33 cellular contexts compared by ENCODE assay signal in the genomic region with DNA sequence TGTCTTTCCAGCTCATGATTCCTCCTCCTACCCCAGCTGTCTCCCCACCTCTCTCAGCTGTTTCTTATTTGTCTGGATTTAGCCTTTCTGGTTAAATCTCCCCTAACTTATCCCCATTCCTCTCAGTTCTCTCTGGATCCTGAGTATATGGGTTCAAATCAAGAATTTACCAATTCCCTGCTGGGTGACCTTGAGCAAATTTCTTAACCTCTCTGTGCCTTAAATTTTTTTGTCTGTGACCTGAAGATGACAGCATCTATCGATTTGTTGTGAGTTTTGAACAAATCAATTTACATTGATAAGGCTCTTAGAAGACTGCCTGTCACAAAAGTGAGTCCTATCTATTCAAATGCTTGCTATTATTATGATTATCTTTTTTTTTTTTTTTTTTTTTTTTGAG. TPM values are rescaled to one million over a fixed set of nuclear protein-coding genes. Genes with fewer than 3 reads are reported as not detected.
"Had no signal": no experiment of that assay in that cellular context is flagged by ENCODE, and none has a peak within 500 bp of the region (broad histone marks: within the 10 kb centered on the region; RNA-seq: fewer than 3 reads in every experiment).

No MANE protein-coding gene starts in this region.

- H3K4me1 ChIP-seq: esophagus squamous epithelium, gastrocnemius medialis had no signal

- ATAC-seq: esophagus mucosa, gastrocnemius medialis, heart right ventricle, left cardiac atrium, left lung, left ventricle myocardium superior, lower lobe of right lung, mucosa of descending colon had no signal

- H3K36me3 ChIP-seq: esophagus squamous epithelium, gastrocnemius medialis, heart right ventricle, left lung, lower lobe of right lung had no signal

- DNase-seq: dermis blood vessel endothelial cell; dorsolateral prefrontal cortex; effector CD4-positive, alpha-beta T cell; effector memory CD4-positive, alpha-beta T cell; esophagus squamous epithelium; foreskin fibroblast; foreskin melanocyte; gastrocnemius medialis; glutamatergic neuron; head of caudate nucleus; heart right ventricle; hippocampal formation; left cardiac atrium; left lung; left ventricle myocardium superior; lower lobe of right lung; mesenchymal stem cell; mucosa of descending colon; naive B cell had no signal

- H3K4me3 ChIP-seq: coronary artery, dorsolateral prefrontal cortex, esophagus squamous epithelium, gastrocnemius medialis, heart right ventricle, left lung, lower lobe of right lung, mucosa of descending colon had no signal

- H3K9me3 ChIP-seq: esophagus squamous epithelium, gastrocnemius medialis, heart right ventricle, left lung, lower lobe of right lung, mucosa of descending colon had no signal

- H3K27ac ChIP-seq: coronary artery, dorsolateral prefrontal cortex, esophagus squamous epithelium, gastrocnemius medialis, heart right ventricle, left lung, lower lobe of right lung had no signal

- FAIRE-seq: colon, endothelial cell of umbilical vein, islet of Langerhans, keratinocyte had no signal

RNA-seq across cellular contexts. Expression of a gene that starts 2.0 kb away (rescaled TPM):
- total RNA-seq: dermis blood vessel endothelial cell, endothelial cell of umbilical vein, epithelial cell of proximal tubule, esophagus mucosa, esophagus squamous epithelium, gastrocnemius medialis, glomerular endothelial cell, heart right ventricle, kidney epithelial cell, left cardiac atrium, left lung, left ventricle myocardium superior, lower leg skin, lower lobe of right lung, lung microvascular endothelial cell, mesenteric fat pad, mesothelial cell of epicardium, mucosa of descending colon had no signal
- polyA plus RNA-seq: endothelial cell of umbilical vein, heart right ventricle, keratinocyte had no signal

RNA-seq across cellular contexts. Expression of a gene that starts 50.8 kb away (rescaled TPM):
- total RNA-seq: dermis blood vessel endothelial cell, endothelial cell of umbilical vein, epithelial cell of proximal tubule, gastrocnemius medialis, kidney epithelial cell, left ventricle myocardium superior, lower lobe of right lung, lung microvascular endothelial cell, mesenteric fat pad, mesothelial cell of epicardium, myocyte had no signal
- polyA plus RNA-seq: keratinocyte had no signal

RNA-seq across cellular contexts. Expression of a gene that starts 52.9 kb away (rescaled TPM):
- total RNA-seq: dermis blood vessel endothelial cell, endothelial cell of umbilical vein, epithelial cell of proximal tubule, glomerular endothelial cell, lung microvascular endothelial cell had no signal
- polyA plus RNA-seq: endothelial cell of umbilical vein, keratinocyte had no signal
